In the genomic region with DNA sequence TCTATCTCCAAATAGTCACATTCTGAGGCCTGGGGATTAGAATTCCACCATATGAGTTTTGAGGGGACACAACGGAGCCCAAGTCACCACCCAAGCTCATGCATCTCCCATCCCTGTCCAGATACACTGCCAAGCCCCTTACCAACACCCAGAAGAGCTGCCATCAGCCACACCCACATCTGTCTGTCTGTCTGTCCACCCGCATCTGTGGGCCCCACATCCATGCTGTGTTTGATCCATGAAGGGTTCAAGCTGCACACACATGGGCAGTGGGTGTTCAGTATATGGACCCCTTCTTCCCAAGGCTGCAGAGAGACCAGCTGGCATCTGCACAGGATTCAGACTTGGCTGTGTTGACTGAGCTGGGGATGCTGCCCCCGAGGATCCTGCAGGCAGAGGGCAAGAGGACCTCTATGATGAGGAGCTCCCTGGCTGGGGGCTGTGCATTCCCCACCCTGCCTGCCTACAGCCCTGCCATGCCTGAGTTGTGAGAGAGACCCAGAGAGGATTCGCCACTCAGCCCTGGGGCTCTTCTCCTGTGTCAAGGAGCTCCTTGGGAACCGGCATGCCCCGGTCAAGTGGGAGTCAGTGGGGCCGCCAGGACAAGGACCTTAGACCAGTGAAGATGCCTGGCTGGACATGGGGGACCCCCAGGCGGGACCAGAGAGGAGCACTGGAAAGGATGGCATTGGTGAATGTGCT, we compare ENCODE assay signal across 23 cellular contexts.
DNase-seq lines count a peak whose midpoint lies in the region; ATAC-seq and TF ChIP-seq lines count a peak whose summit lies in the region.
"Had no signal": no experiment of that assay in that cellular context is flagged by ENCODE, and none has a peak within 500 bp of the region (broad histone marks: within the 10 kb centered on the region; RNA-seq: fewer than 3 reads in every experiment).

No MANE protein-coding gene starts in this region.

- peak overlapping the region; percentile 70 for H4K91ac ChIP-seq in mesenchymal stem cell (ENCODE audit: low read length)

- intact Hi-C loops in cardiac septum (cut with DNase I): no loop called here
- intact Hi-C loops in Right ventricle myocardium superior (cut with DNase I): no loop called here
- intact Hi-C loops in spleen (cut with DNase I; ENCODE audit: low total_unique reads): no loop called here

- peak overlapping the region in 1 of 2 experiments; percentile 11 for H2BK12ac ChIP-seq in mesenchymal stem cell (ENCODE audit: low read length in 2 of 2)

- no peak for ATAC-seq in Right ventricle myocardium superior (ENCODE audit: poor library complexity)
- no peak for ATAC-seq in HG03025 (IDR thresholded peaks at IDR 0.05; ENCODE audit: low FRiP score, unreplicated experiment)

- TF ChIP-seq POLR2A in spleen (IDR thresholded peaks at IDR 0.05): no peak

- TF ChIP-seq CTCF in spleen (IDR thresholded peaks at IDR 0.05 in 8 of 11, conservative IDR thresholded peaks at IDR 0.05 in 3 of 11): no peak

- H2BK5ac ChIP-seq in mesenchymal stem cell (ENCODE audit: low read depth, low read length, poor library complexity, severe bottlenecking): no peak overlapping the region

- H3K4me1 ChIP-seq in mesenchymal stem cell (ENCODE audit: control insufficient read depth, insufficient read depth, low read depth, low read length): peaks cover 23% of the 10 kb centered on the region
- H3K4me1 ChIP-seq in spleen: no peaks in the 10 kb centered on the region
- no peaks in the 10 kb centered on the region for H3K4me1 ChIP-seq in effector memory CD4-positive, alpha-beta T cell (ENCODE audit: control insufficient read depth, insufficient read depth, low read length, poor library complexity, severe bottlenecking)

- no peak overlapping the region for H3K18ac ChIP-seq in mesenchymal stem cell (ENCODE audit: low read depth in 1 of 2, low read length in 2 of 2)

- H3K27me3 ChIP-seq in mesenchymal stem cell (ENCODE audit: control insufficient read depth in 1 of 2, insufficient read depth in 1 of 2, low read length in 2 of 2) (no peaks in the 10 kb centered on the region), spleen (replicated peaks in 1 of 7) (no peaks in the 10 kb centered on the region)
- no peaks in the 10 kb centered on the region for H3K27me3 ChIP-seq in effector memory CD4-positive, alpha-beta T cell (replicated peaks; ENCODE audit: control insufficient read depth, insufficient read depth, low read length, poor library complexity, severe bottlenecking)
- H3K27me3 ChIP-seq: MG63 had no signal

- no peaks in the 10 kb centered on the region for H3K79me1 ChIP-seq in mesenchymal stem cell (replicated peaks; ENCODE audit: low read length, poor library complexity, severe bottlenecking)

- 89% methylated on average over 8 of the region's 8 CpGs for WGBS in mesenchymal stem cell
- 85 to 94% (median 91%) methylated on average over 6 to 8 of the region's 8 CpGs for WGBS in spleen, 5 donors

- H2AK5ac ChIP-seq in mesenchymal stem cell (ENCODE audit: low read length, severe bottlenecking): peak overlapping the region; percentile 91

- H3K27ac ChIP-seq in mesenchymal stem cell (ENCODE audit: low read length, poor library complexity, severe bottlenecking): no peak overlapping the region
- H3K27ac ChIP-seq in spleen: no peak overlapping the region
- H3K27ac ChIP-seq in effector memory CD4-positive, alpha-beta T cell (ENCODE audit: insufficient read depth, low read length, poor library complexity, severe bottlenecking): no peak overlapping the region
- H3K27ac ChIP-seq: RWPE1 had no signal

- H3K23ac ChIP-seq in mesenchymal stem cell (ENCODE audit: low read length in 2 of 2): no peak overlapping the region

- H3K4me3 ChIP-seq in mesenchymal stem cell (ENCODE audit: insufficient read depth in 1 of 2, low read depth in 1 of 2, low read length in 2 of 2): no peak overlapping the region
- no peak overlapping the region for H3K4me3 ChIP-seq in spleen
- H3K4me3 ChIP-seq in effector memory CD4-positive, alpha-beta T cell (ENCODE audit: insufficient read depth, low read depth, low read length, poor library complexity, severe bottlenecking): no peak overlapping the region
- H3K4me3 ChIP-seq: MG63 had no signal

- no peak overlapping the region for H2AFZ ChIP-seq in mesenchymal stem cell (ENCODE audit: low read depth, low read length)

- DNase-seq in cardiac septum (ENCODE audit: low spot score) (peak; percentile 44), Right ventricle myocardium superior (no peak), mesenchymal stem cell (no peak), spleen (peak; percentile 63), superior temporal gyrus (ENCODE audit: extremely low spot score) (no peak)
- no peak for DNase-seq in effector memory CD4-positive, alpha-beta T cell
- DNase-seq: 8988T; ACHN; Calu3; DMS79 treated with DMSO at 0.1 percent for 48 hours; HCEC 1CT; KG1; MG63; NCI-H1105 treated with DMSO at 0.1 percent for 48 hours; NCI-H146; NCI-H2029; NCI-H446 treated with DMSO at 0.1 percent for 48 hours; NCI-H526; NCI-H82; NK-92 treated with Interleukin-12 subunit alpha and Interleukin-12 subunit beta, amount 100 ng/mL, for 24 hours; SIG-M5 had no signal

- no peaks in the 10 kb centered on the region for H3K36me3 ChIP-seq in mesenchymal stem cell (ENCODE audit: control insufficient read depth in 1 of 2, insufficient read depth in 2 of 2, low read depth in 1 of 2, low read length in 2 of 2)
- H3K36me3 ChIP-seq in spleen: no peaks in the 10 kb centered on the region
- H3K36me3 ChIP-seq in effector memory CD4-positive, alpha-beta T cell (ENCODE audit: control insufficient read depth, insufficient read depth, low read length): no peaks in the 10 kb centered on the region
- H3K36me3 ChIP-seq: MG63 had no signal

- H2BK15ac ChIP-seq in mesenchymal stem cell (ENCODE audit: low read depth, poor library complexity, severe bottlenecking): no peak overlapping the region

- no peak overlapping the region for H3K4ac ChIP-seq in mesenchymal stem cell (ENCODE audit: low read depth in 1 of 2, low read length in 2 of 2)

- H3K9ac ChIP-seq in mesenchymal stem cell (ENCODE audit: low read length): no peak overlapping the region

- no peak overlapping the region for H2BK120ac ChIP-seq in mesenchymal stem cell (ENCODE audit: low read depth, low read length)

- H3K14ac ChIP-seq in mesenchymal stem cell (ENCODE audit: low read length in 2 of 2): no peak overlapping the region

- H3K9me3 ChIP-seq in mesenchymal stem cell (ENCODE audit: control insufficient read depth, low read length) (no peaks in the 10 kb centered on the region), spleen (no peaks in the 10 kb centered on the region)
- H3K9me3 ChIP-seq in effector memory CD4-positive, alpha-beta T cell (ENCODE audit: control insufficient read depth, low read length): no peaks in the 10 kb centered on the region
- H3K9me3 ChIP-seq: MG63 had no signal

- no peak overlapping the region for H3K4me2 ChIP-seq in mesenchymal stem cell (ENCODE audit: low read length, poor library complexity, severe bottlenecking)

- no peak overlapping the region for H4K8ac ChIP-seq in mesenchymal stem cell (ENCODE audit: low read length)

Comparison
In these comparisons a context has a peak if more than half of its experiments do, and no peak if none do; other contexts are left out.
1. DNase-seq: peak in cardiac septum (single experiment) and spleen (single experiment); none in Right ventricle myocardium superior (single experiment), mesenchymal stem cell (single experiment), effector memory CD4-positive, alpha-beta T cell (0 of 3) and superior temporal gyrus (single experiment).